In genomic region chr17:81429353-81429774, GRCh38 we compare ENCODE assay signal across 8 cellular contexts. TPM values are rescaled to one million over a fixed set of nuclear protein-coding genes. Genes with fewer than 3 reads are reported as not detected.
A peak's percentile ranks its signal among the peaks of the same experiment; 100 is the strongest.
DNase-seq lines count a peak whose midpoint lies in the region; ATAC-seq and TF ChIP-seq lines count a peak whose summit lies in the region.

No MANE protein-coding gene starts in this region.

- no peak for TF ChIP-seq CTCF in choroid plexus epithelial cell (conservative IDR thresholded peaks at IDR 0.05; ENCODE audit: low read depth, low read length)

- no peak for ATAC-seq in HG02763 (IDR thresholded peaks at IDR 0.05; ENCODE audit: unreplicated experiment)
- no peak for ATAC-seq in GM18505 (IDR thresholded peaks at IDR 0.05; ENCODE audit: unreplicated experiment)

- DNase-seq in EH (ENCODE audit: low read depth) (peak; percentile 81), NCI-H2196 (lab: John Stamatoyannopoulos, UW; ENCODE audit: unreplicated experiment) (peak; percentile 94), choroid plexus epithelial cell (ENCODE audit: low read depth) (peak; percentile 76), myocyte (ENCODE audit: low read depth) (peak; percentile 85)
- no peak for DNase-seq in activated CD4-positive, CD25-positive, alpha-beta regulatory T cell treated with anti-CD3 and anti-CD28 coated beads, Interleukin-2, amount 50 U/mL, for 72 hours
- DNase-seq in NK-92 treated with Interleukin-12 subunit alpha and Interleukin-12 subunit beta, amount 100 ng/mL, for 24 hours (lab: John Stamatoyannopoulos, UW) = no peak

- TF ChIP-seq POLR2A in GM18505 (IDR thresholded peaks at IDR 0.05; ENCODE audit: borderline replicate concordance, extremely low read depth, insufficient read depth, insufficient read length) = no peak

- no peak overlapping the region for H3K4me3 ChIP-seq in choroid plexus epithelial cell (ENCODE audit: low read depth, low read length)

RNA-seq across cellular contexts. Expression of gene BAHCC1, which starts 34.1 kb away (rescaled TPM):
- total RNA-seq in myocyte = 5.5 and 5.7 TPM in 2 replicates
- 7.3 TPM for polyA plus RNA-seq in myocyte (2012)

Comparison
In these comparisons a context has a peak if more than half of its experiments do, and no peak if none do; other contexts are left out.
1. DNase-seq: peak in EH (single experiment), NCI-H2196 (single experiment), choroid plexus epithelial cell (single experiment) and myocyte (single experiment); none in activated CD4-positive, CD25-positive, alpha-beta regulatory T cell treated with anti-CD3 and anti-CD28 coated beads, Interleukin-2, amount 50 U/mL, for 72 hours (single experiment) and NK-92 treated with Interleukin-12 subunit alpha and Interleukin-12 subunit beta, amount 100 ng/mL, for 24 hours (single experiment).